ENCODE assay signal across 20 cellular contexts in genomic region chr15:50558012-50558411, GRCh38. TPM values are rescaled to one million over a fixed set of nuclear protein-coding genes. Genes with fewer than 3 reads are reported as not detected.
DNase-seq lines count a peak whose midpoint lies in the region; ATAC-seq and TF ChIP-seq lines count a peak whose summit lies in the region.
"Had no signal": no experiment of that assay in that cellular context is flagged by ENCODE, and none has a peak within 500 bp of the region (broad histone marks: within the 10 kb centered on the region; RNA-seq: fewer than 3 reads in every experiment).

No MANE protein-coding gene starts in this region.

- peaks cover 22% of the 10 kb centered on the region for H3K4me1 Mint-ChIP-seq in activated naive CD8-positive, alpha-beta T cell treated with anti-CD3 and anti-CD28 coated beads, Interleukin-2, amount 10 ng/mL, durations not matched to agents 7 days and 5 days
- peaks cover 16% of the 10 kb centered on the region for H3K4me1 Mint-ChIP-seq in activated naive CD8-positive, alpha-beta T cell treated with anti-CD3 and anti-CD28 coated beads for 36 hours
- H3K4me1 Mint-ChIP-seq in activated naive CD8-positive, alpha-beta T cell treated with anti-CD3 and anti-CD28 coated beads, Interleukin-2, amount 50 U/mL, for 24 hours, result peaks cover 45% of the 10 kb centered on the region
- H3K4me1 Mint-ChIP-seq: IgD-negative memory B cell had no signal

- no peaks in the 10 kb centered on the region for H3K9me3 ChIP-seq in ascending aorta
- H3K9me3 ChIP-seq: A549; BLaER1 treated with 17β-estradiol and CSF1 and Interleukin-3, amounts not matched to agents 10 nM and 100 nM had no signal

- peak; percentile 42 for ATAC-seq in activated naive CD8-positive, alpha-beta T cell treated with anti-CD3 and anti-CD28 coated beads, Interleukin-2, amount 10 ng/mL, durations not matched to agents 7 days and 5 days (ENCODE audit: low read depth)
- no peak for ATAC-seq in activated naive CD8-positive, alpha-beta T cell treated with anti-CD3 and anti-CD28 coated beads, Interleukin-2, amount 50 U/mL, for 24 hours
- ATAC-seq: A549, PC-3 had no signal

- no peak for DNase-seq in activated naive CD8-positive, alpha-beta T cell treated with anti-CD3 and anti-CD28 coated beads, Interleukin-2, amount 10 ng/mL, durations not matched to agents 7 days and 5 days
- no peak for DNase-seq in activated naive CD8-positive, alpha-beta T cell treated with anti-CD3 and anti-CD28 coated beads for 36 hours
- DNase-seq in GM20000 (ENCODE audit: low spot score) (peak; percentile 30), ascending aorta (ENCODE audit: low spot score in 2 of 2) (no peak), NOMO-1 treated with dmso at 0.1 percent for 144 hours (lab: John Stamatoyannopoulos, UW; ENCODE audit: unreplicated experiment) (no peak), Kasumi-1 (lab: John Stamatoyannopoulos, UW) (no peak)
- no peak for DNase-seq in activated naive CD8-positive, alpha-beta T cell treated with anti-CD3 and anti-CD28 coated beads, Interleukin-2, amount 50 U/mL, for 24 hours
- DNase-seq: DMS 273 treated with DMSO at 0.1 percent for 48 hours; GF-D8; NCI-H187 treated with DMSO at 0.1 percent for 48 hours; NCI-H69; NK-92 treated with Interleukin-12 subunit alpha and Interleukin-12 subunit beta, amount 100 ng/mL, for 24 hours; PC-3 had no signal

- H3K27ac ChIP-seq in ascending aorta, result no peak overlapping the region
- H3K27ac ChIP-seq: A549; BLaER1 treated with 17β-estradiol and CSF1 and Interleukin-3, amounts not matched to agents 10 nM and 100 nM; HL-60; RWPE1 had no signal

- no peak overlapping the region for H3K27ac Mint-ChIP-seq in activated naive CD8-positive, alpha-beta T cell treated with anti-CD3 and anti-CD28 coated beads, Interleukin-2, amount 10 ng/mL, durations not matched to agents 7 days and 5 days
- no peak overlapping the region for H3K27ac Mint-ChIP-seq in activated naive CD8-positive, alpha-beta T cell treated with anti-CD3 and anti-CD28 coated beads for 36 hours
- H3K27ac Mint-ChIP-seq in activated naive CD8-positive, alpha-beta T cell treated with anti-CD3 and anti-CD28 coated beads, Interleukin-2, amount 50 U/mL, for 24 hours, result peak overlapping the region; percentile 8

- no peaks in the 10 kb centered on the region for H3K4me1 ChIP-seq in ascending aorta
- H3K4me1 ChIP-seq: A549 had no signal

- no peaks in the 10 kb centered on the region for H3K9me3 Mint-ChIP-seq in activated naive CD8-positive, alpha-beta T cell treated with anti-CD3 and anti-CD28 coated beads, Interleukin-2, amount 10 ng/mL, durations not matched to agents 7 days and 5 days
- peaks cover 1% of the 10 kb centered on the region for H3K9me3 Mint-ChIP-seq in activated naive CD8-positive, alpha-beta T cell treated with anti-CD3 and anti-CD28 coated beads for 36 hours
- no peaks in the 10 kb centered on the region for H3K9me3 Mint-ChIP-seq in activated naive CD8-positive, alpha-beta T cell treated with anti-CD3 and anti-CD28 coated beads, Interleukin-2, amount 50 U/mL, for 24 hours
- H3K9me3 Mint-ChIP-seq: IgD-negative memory B cell had no signal

- intact Hi-C loops in ascending aorta (cut with DNase I), result no loop called here

- TF ChIP-seq CTCF in GM20000 (IDR thresholded peaks at IDR 0.05; ENCODE audit: extremely low read depth, missing control alignments), result no peak
- TF ChIP-seq CTCF in ascending aorta (IDR thresholded peaks at IDR 0.05), result no peak

- no peak overlapping the region for H3K4me3 Mint-ChIP-seq in activated naive CD8-positive, alpha-beta T cell treated with anti-CD3 and anti-CD28 coated beads, Interleukin-2, amount 10 ng/mL, durations not matched to agents 7 days and 5 days
- H3K4me3 Mint-ChIP-seq in activated naive CD8-positive, alpha-beta T cell treated with anti-CD3 and anti-CD28 coated beads for 36 hours, result no peak overlapping the region
- H3K4me3 Mint-ChIP-seq in activated naive CD8-positive, alpha-beta T cell treated with anti-CD3 and anti-CD28 coated beads, Interleukin-2, amount 50 U/mL, for 24 hours, result no peak overlapping the region
- H3K4me3 Mint-ChIP-seq: IgD-negative memory B cell had no signal

- H3K36me3 Mint-ChIP-seq in activated naive CD8-positive, alpha-beta T cell treated with anti-CD3 and anti-CD28 coated beads, Interleukin-2, amount 10 ng/mL, durations not matched to agents 7 days and 5 days, result peaks cover 34% of the 10 kb centered on the region
- peaks cover 41% of the 10 kb centered on the region for H3K36me3 Mint-ChIP-seq in activated naive CD8-positive, alpha-beta T cell treated with anti-CD3 and anti-CD28 coated beads for 36 hours
- peaks cover 40% of the 10 kb centered on the region for H3K36me3 Mint-ChIP-seq in activated naive CD8-positive, alpha-beta T cell treated with anti-CD3 and anti-CD28 coated beads, Interleukin-2, amount 50 U/mL, for 24 hours (ENCODE audit: low read depth)

- no peak overlapping the region for H3K4me3 ChIP-seq in ascending aorta
- H3K4me3 ChIP-seq: A549; BLaER1 treated with 17β-estradiol and CSF1 and Interleukin-3, amounts not matched to agents 10 nM and 100 nM had no signal

- no peaks in the 10 kb centered on the region for H3K27me3 ChIP-seq in ascending aorta
- H3K27me3 ChIP-seq: BLaER1 treated with 17β-estradiol and CSF1 and Interleukin-3, amounts not matched to agents 10 nM and 100 nM had no signal

- POLR2A ChIA-PET in activated naive CD8-positive, alpha-beta T cell treated with anti-CD3 and anti-CD28 coated beads, Interleukin-2, amount 10 ng/mL, durations not matched to agents 7 days and 5 days (lab: Charles Lee), result interaction anchor here (0.6 kb wide), 1 partner anchor 295 kb away, joined by 3 read pairs; no protein-coding TSS in a partner anchor

- no peaks in the 10 kb centered on the region for H3K27me3 Mint-ChIP-seq in activated naive CD8-positive, alpha-beta T cell treated with anti-CD3 and anti-CD28 coated beads, Interleukin-2, amount 10 ng/mL, durations not matched to agents 7 days and 5 days
- H3K27me3 Mint-ChIP-seq in activated naive CD8-positive, alpha-beta T cell treated with anti-CD3 and anti-CD28 coated beads for 36 hours, result no peaks in the 10 kb centered on the region
- H3K27me3 Mint-ChIP-seq in activated naive CD8-positive, alpha-beta T cell treated with anti-CD3 and anti-CD28 coated beads, Interleukin-2, amount 50 U/mL, for 24 hours, result no peaks in the 10 kb centered on the region
- H3K27me3 Mint-ChIP-seq: IgD-negative memory B cell had no signal

- H3K36me3 ChIP-seq in ascending aorta, result peaks cover 8 to 27% of the 10 kb centered on the region in 2 donors

RNA-seq across cellular contexts. Expression of gene USP50, which starts 11.5 kb away (rescaled TPM):
- total RNA-seq in activated naive CD8-positive, alpha-beta T cell treated with anti-CD3 and anti-CD28 coated beads, Interleukin-2, amount 10 ng/mL, durations not matched to agents 7 days and 5 days, result under 1 TPM in 1 of 2 experiments, not detected in 1; 0.54 TPM
- not detected for total RNA-seq in activated naive CD8-positive, alpha-beta T cell treated with anti-CD3 and anti-CD28 coated beads for 36 hours
- total RNA-seq in ascending aorta, result not detected
- total RNA-seq: Daoy, LHCN-M2, PC-3 had no signal
